Comparison of ENCODE assay signal across 22 cellular contexts in genomic region chr5:121055586-121055985, GRCh38.
DNase-seq lines count a peak whose midpoint lies in the region; ATAC-seq, FAIRE-seq and TF ChIP-seq lines count a peak whose summit lies in the region.
"Had no signal": no experiment of that assay in that cellular context is flagged by ENCODE, and none has a peak within 500 bp of the region (broad histone marks: within the 10 kb centered on the region; RNA-seq: fewer than 3 reads in every experiment).

No MANE protein-coding gene starts in this region.

- H3K4me1 ChIP-seq in kidney (ENCODE audit: control insufficient read depth in 1 of 2, insufficient read depth in 1 of 2, low read depth in 1 of 2, low read length in 2 of 2) = no peaks in the 10 kb centered on the region
- H3K4me1 ChIP-seq: BLaER1 had no signal

- intact Hi-C loops in kidney (cut with DNase I) = no loop called here

- no peak for FAIRE-seq in kidney (lab: Jason Lieb, UNC)
- FAIRE-seq: G401.6, GM12891, GM19239 had no signal

- no peak overlapping the region for H3K4me3 ChIP-seq in kidney (ENCODE audit: low read length in 2 of 2)
- H3K4me3 ChIP-seq: BLaER1 had no signal

- H3K36me3 ChIP-seq in kidney (ENCODE audit: control insufficient read depth in 1 of 2, insufficient read depth in 2 of 2, low read length in 2 of 2) = no peaks in the 10 kb centered on the region
- H3K36me3 ChIP-seq: BE2C, BLaER1 had no signal

- no peak for ATAC-seq in HG02763 (IDR thresholded peaks at IDR 0.05; ENCODE audit: unreplicated experiment)

- no peak overlapping the region for H3K9ac ChIP-seq in kidney (ENCODE audit: low read length in 2 of 2)
- H3K9ac ChIP-seq: BLaER1 had no signal

- peak; percentile 15 to 29 for DNase-seq in Kasumi-1 (lab: John Stamatoyannopoulos, UW)
- DNase-seq in dermis blood vessel endothelial cell = peak; percentile 55
- DNase-seq in SW480 (ENCODE audit: low spot score) = no peak
- no peak for DNase-seq in kidney
- DNase-seq: 8988T; ACHN; BE2C; C1 segment of cervical spinal cord; CD4-positive, alpha-beta memory T cell; CD4-positive, CD25-positive, alpha-beta regulatory T cell; CD8-positive, alpha-beta memory T cell; COR-L47; DMS 273 treated with DMSO at 0.1 percent for 48 hours; DMS153; DMS53; DMS79; GF-D8 had no signal

- no peak overlapping the region for H3K27ac ChIP-seq in kidney (ENCODE audit: low read depth in 2 of 2, low read length in 2 of 2)
- H3K27ac ChIP-seq: BLaER1 had no signal

- no peaks in the 10 kb centered on the region for H3K9me3 ChIP-seq in kidney (ENCODE audit: control insufficient read depth in 1 of 2, low read length in 2 of 2)
- H3K9me3 ChIP-seq: BE2C, BLaER1 had no signal

- TF ChIP-seq CTCF in kidney (IDR thresholded peaks at IDR 0.05; ENCODE audit: borderline replicate concordance, extremely low read depth, insufficient read depth) = no peak

Comparison
In these comparisons a context has a peak if more than half of its experiments do, and no peak if none do; other contexts are left out.
1. DNase-seq: peak in Kasumi-1 (2 of 2) and dermis blood vessel endothelial cell (single experiment); none in SW480 (single experiment) and kidney (single experiment).